ENCODE assay signal across 9 cellular contexts in the genomic region with DNA sequence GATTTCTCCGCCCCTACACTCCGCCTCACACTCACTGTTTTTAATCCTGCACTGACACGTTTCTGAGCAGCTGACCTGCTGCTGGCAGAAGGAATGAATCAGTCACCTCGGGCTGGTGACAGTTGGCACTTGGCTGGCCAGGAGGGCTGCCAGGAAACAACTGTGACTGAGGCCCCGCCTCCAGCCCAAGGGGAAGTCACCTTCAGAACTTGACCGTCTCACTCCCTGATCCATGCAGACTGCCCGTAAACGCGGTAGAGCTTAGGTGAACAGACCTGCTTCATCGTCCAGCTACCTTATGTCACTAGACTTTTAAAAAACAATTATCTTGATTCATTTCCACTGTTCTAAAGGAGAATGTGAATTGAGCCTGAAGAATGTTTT.
DNase-seq lines count a peak whose midpoint lies in the region; ATAC-seq, FAIRE-seq and TF ChIP-seq lines count a peak whose summit lies in the region.
"Had no signal": no experiment of that assay in that cellular context is flagged by ENCODE, and none has a peak within 500 bp of the region (broad histone marks: within the 10 kb centered on the region; RNA-seq: fewer than 3 reads in every experiment).

No MANE protein-coding gene starts in this region.

- TF ChIP-seq EP300 in Ishikawa (IDR thresholded peaks at IDR 0.05; ENCODE audit: borderline replicate concordance) = no peak

- H3K27me3 ChIP-seq in small intestine (ENCODE audit: control insufficient read depth in 2 of 2, insufficient read depth in 2 of 2, low read length in 2 of 2) = no peaks in the 10 kb centered on the region

- DNase-seq in amygdala (lab: John Stamatoyannopoulos, UW) (peak in 38 of 56 donors; percentile 7 to 75 (median 32)), hypothalamus (lab: John Stamatoyannopoulos, UW) (peak in 31 of 51 donors; percentile 8 to 72 (median 54)), small intestine (peak; percentile 97), cortex of kidney (lab: John Stamatoyannopoulos, UW) (no peak), Kasumi-1 (lab: John Stamatoyannopoulos, UW) (no peak)
- no peak for DNase-seq in activated CD8-positive, alpha-beta memory T cell treated with anti-CD3 and anti-CD28 coated beads for 24 hours
- DNase-seq: OCI-M1 had no signal

- no peak for TF ChIP-seq RAD21 in Ishikawa (IDR thresholded peaks at IDR 0.05; ENCODE audit: low read depth)

- no peak for ATAC-seq in GM18517 (IDR thresholded peaks at IDR 0.05; ENCODE audit: unreplicated experiment)

- H3K4me1 ChIP-seq in small intestine (ENCODE audit: control insufficient read depth in 2 of 2, insufficient read depth in 1 of 2, low read depth in 1 of 2, low read length in 1 of 2) = peaks cover 0 to 3% of the 10 kb centered on the region in 2 donors

- no peaks in the 10 kb centered on the region for H3K9me3 ChIP-seq in small intestine (ENCODE audit: control insufficient read depth, low read depth)

- H3K27ac ChIP-seq in small intestine (ENCODE audit: low read depth in 1 of 2, low read length in 1 of 2) = peak overlapping the region; percentile 88 to 94

- WGBS in small intestine, 3 donors = 11 to 32% (median 18%) methylated on average over 10 of the region's 10 CpGs

- H3K36me3 ChIP-seq in small intestine (ENCODE audit: control insufficient read depth in 2 of 2, insufficient read depth in 2 of 2, low read length in 2 of 2) = no peaks in the 10 kb centered on the region

- FAIRE-seq in small intestine (lab: Jason Lieb, UNC) = no peak

- no peak overlapping the region for H3K4me3 ChIP-seq in small intestine (ENCODE audit: low read depth in 1 of 2, low read length in 2 of 2)

TF ChIP-seq in Ishikawa, 13 proteins besides CTCF, POLR2A, EP300 and RAD21:
- TF ChIP-seq TCF12 (IDR thresholded peaks at IDR 0.05; ENCODE audit: low read depth) = 0 out of 2 replicates have a peak, but pooled peaks have one; percentile 35
- TF ChIP-seq, protein P1, sequence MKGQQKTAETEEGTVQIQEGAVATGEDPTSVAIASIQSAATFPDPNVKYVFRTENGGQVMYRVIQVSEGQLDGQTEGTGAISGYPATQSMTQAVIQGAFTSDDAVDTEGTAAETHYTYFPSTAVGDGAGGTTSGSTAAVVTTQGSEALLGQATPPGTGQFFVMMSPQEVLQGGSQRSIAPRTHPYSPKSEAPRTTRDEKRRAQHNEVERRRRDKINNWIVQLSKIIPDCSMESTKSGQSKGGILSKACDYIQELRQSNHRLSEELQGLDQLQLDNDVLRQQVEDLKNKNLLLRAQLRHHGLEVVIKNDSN (IDR thresholded peaks at IDR 0.05) = peak; percentile 60
- TF ChIP-seq ZBTB7A (IDR thresholded peaks at IDR 0.05; ENCODE audit: low read depth) = no peak
- TF ChIP-seq, protein P2, sequence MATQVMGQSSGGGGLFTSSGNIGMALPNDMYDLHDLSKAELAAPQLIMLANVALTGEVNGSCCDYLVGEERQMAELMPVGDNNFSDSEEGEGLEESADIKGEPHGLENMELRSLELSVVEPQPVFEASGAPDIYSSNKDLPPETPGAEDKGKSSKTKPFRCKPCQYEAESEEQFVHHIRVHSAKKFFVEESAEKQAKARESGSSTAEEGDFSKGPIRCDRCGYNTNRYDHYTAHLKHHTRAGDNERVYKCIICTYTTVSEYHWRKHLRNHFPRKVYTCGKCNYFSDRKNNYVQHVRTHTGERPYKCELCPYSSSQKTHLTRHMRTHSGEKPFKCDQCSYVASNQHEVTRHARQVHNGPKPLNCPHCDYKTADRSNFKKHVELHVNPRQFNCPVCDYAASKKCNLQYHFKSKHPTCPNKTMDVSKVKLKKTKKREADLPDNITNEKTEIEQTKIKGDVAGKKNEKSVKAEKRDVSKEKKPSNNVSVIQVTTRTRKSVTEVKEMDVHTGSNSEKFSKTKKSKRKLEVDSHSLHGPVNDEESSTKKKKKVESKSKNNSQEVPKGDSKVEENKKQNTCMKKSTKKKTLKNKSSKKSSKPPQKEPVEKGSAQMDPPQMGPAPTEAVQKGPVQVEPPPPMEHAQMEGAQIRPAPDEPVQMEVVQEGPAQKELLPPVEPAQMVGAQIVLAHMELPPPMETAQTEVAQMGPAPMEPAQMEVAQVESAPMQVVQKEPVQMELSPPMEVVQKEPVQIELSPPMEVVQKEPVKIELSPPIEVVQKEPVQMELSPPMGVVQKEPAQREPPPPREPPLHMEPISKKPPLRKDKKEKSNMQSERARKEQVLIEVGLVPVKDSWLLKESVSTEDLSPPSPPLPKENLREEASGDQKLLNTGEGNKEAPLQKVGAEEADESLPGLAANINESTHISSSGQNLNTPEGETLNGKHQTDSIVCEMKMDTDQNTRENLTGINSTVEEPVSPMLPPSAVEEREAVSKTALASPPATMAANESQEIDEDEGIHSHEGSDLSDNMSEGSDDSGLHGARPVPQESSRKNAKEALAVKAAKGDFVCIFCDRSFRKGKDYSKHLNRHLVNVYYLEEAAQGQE (IDR thresholded peaks at IDR 0.05; ENCODE audit: low read depth) = no peak
- TF ChIP-seq, protein P3, sequence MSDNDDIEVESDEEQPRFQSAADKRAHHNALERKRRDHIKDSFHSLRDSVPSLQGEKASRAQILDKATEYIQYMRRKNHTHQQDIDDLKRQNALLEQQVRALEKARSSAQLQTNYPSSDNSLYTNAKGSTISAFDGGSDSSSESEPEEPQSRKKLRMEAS (IDR thresholded peaks at IDR 0.05) = peak; percentile 80
- peak; percentile 76 for TF ChIP-seq NFIC (IDR thresholded peaks at IDR 0.05)

Comparison
In these comparisons a context has a peak if more than half of its experiments do, and no peak if none do; other contexts are left out.
1. DNase-seq: peak in amygdala (38 of 56), hypothalamus (31 of 51) and small intestine (single experiment); none in activated CD8-positive, alpha-beta memory T cell treated with anti-CD3 and anti-CD28 coated beads for 24 hours (single experiment), cortex of kidney (single experiment) and Kasumi-1 (0 of 2).